In genomic region chr1:174326278-174326677, GRCh38 we compare ENCODE assay signal across 2 cellular contexts.
TF ChIP-seq lines count a peak whose summit lies in the region.

No MANE protein-coding gene starts in this region.

TF ChIP-seq in HepG2, 621 proteins besides CTCF, POLR2A, EP300 and RAD21 (continued from another document):
- TF ChIP-seq ZNF770 (CRISPR knock-in tag; IDR thresholded peaks at IDR 0.05), result no peak
- TF ChIP-seq SSRP1 (CRISPR knock-in tag; IDR thresholded peaks at IDR 0.05), result no peak

TF ChIP-seq in K562, 482 proteins besides CTCF, POLR2A, EP300 and RAD21 (continued from another document):
- TF ChIP-seq CLOCK (CRISPR knock-in tag; IDR thresholded peaks at IDR 0.05; ENCODE audit: borderline replicate concordance) (no peak), ARHGAP35 (IDR thresholded peaks at IDR 0.05; ENCODE audit: partially characterized antibody) (no peak), HLTF (IDR thresholded peaks at IDR 0.05) (0 out of 2 replicates have a peak, but pooled peaks have one; percentile 23), ZNF280A (IDR thresholded peaks at IDR 0.05; ENCODE audit: low read depth, partially characterized antibody) (peak; percentile 64), ZBED1 (IDR thresholded peaks at IDR 0.05) (no peak), CBX3 (IDR thresholded peaks at IDR 0.05; ENCODE audit: borderline replicate concordance in 1 of 2, low read length in 2 of 2) (peak in 1 of 2 experiments; percentile 31; a peak in 1 of 3 replicates)
